Comparison of ENCODE assay signal across 37 cellular contexts in genomic region chr12:53133722-53134121, GRCh38. TPM values are rescaled to one million over a fixed set of nuclear protein-coding genes. Genes with fewer than 3 reads are reported as not detected.
"Had no signal": no experiment of that assay in that cellular context is flagged by ENCODE, and none has a peak within 500 bp of the region (broad histone marks: within the 10 kb centered on the region; RNA-seq: fewer than 3 reads in every experiment).

No MANE protein-coding gene starts in this region.

- H3K9me3 ChIP-seq: adrenal gland, body of pancreas, breast epithelium had no signal

- H3K4me1 Mint-ChIP-seq: activated CD4-positive, alpha-beta T cell treated with anti-CD3 and anti-CD28 coated beads, Interleukin-2, amount 10 ng/mL, durations not matched to agents 24 days and 14 days; activated naive CD8-positive, alpha-beta T cell treated with anti-CD3 and anti-CD28 coated beads for 36 hours; activated T-helper 17 cell treated with anti-CD3 and anti-CD28 coated beads, Interleukin-2, amount 50 U/mL, for 72 hours had no signal

- FAIRE-seq: astrocyte, TTC549 had no signal

- DNase-seq: activated B cell treated with CpG ODN at 0.5 μM for 24 hours; activated CD4-positive, alpha-beta memory T cell treated with anti-CD3 and anti-CD28 coated beads for 36 hours; activated CD4-positive, alpha-beta T cell treated with anti-CD3 and anti-CD28 coated beads for 4 hours; activated CD4-positive, alpha-beta T cell treated with anti-CD3 and anti-CD28 coated beads, Interleukin-2, amount 10 ng/mL, durations not matched to agents 24 days and 14 days; activated CD4-positive, alpha-beta T cell treated with anti-CD3 and anti-CD28 coated beads, Interleukin-2, amount 50 U/mL, for 1 hour; activated CD4-positive, alpha-beta T cell treated with anti-CD3 and anti-CD28 coated beads, Interleukin-2, amount 50 U/mL, for 4 hours; activated CD4-positive, CD25-positive, alpha-beta regulatory T cell treated with anti-CD3 and anti-CD28 coated beads, Interleukin-2, amount 50 U/mL, for 72 hours; activated CD8-positive, alpha-beta memory T cell treated with anti-CD3 and anti-CD28 coated beads, Interleukin-2, amount 50 U/mL, for 4 hours; activated CD8-positive, alpha-beta T cell treated with anti-CD3 and anti-CD28 coated beads for 36 hours; activated effector memory CD4-positive, alpha-beta T cell treated with anti-CD3 and anti-CD28 coated beads, Interleukin-2, amount 50 U/mL, for 16 hours; activated gamma-delta T cell treated with Interleukin-2 at 50 U/mL for 16 hours; activated naive CD4-positive, alpha-beta T cell; activated naive CD4-positive, alpha-beta T cell treated with anti-CD3 and anti-CD28 coated beads for 36 hours; activated naive CD4-positive, alpha-beta T cell treated with anti-CD3 and anti-CD28 coated beads, Interleukin-2, amount 50 U/mL, for 16 hours; activated naive CD8-positive, alpha-beta T cell treated with anti-CD3 and anti-CD28 coated beads for 36 hours; activated T-cell treated with anti-CD3 and anti-CD28 coated beads, Interleukin-2, amount 50 U/mL, for 4 hours; activated T-cell treated with anti-CD3 and anti-CD28 coated beads, Interleukin-2, amount 50 U/mL, for 72 hours; adrenal gland; amniotic stem cell; aorta; body of pancreas; brain microvascular endothelial cell; central memory CD4-positive, alpha-beta T cell; SW 1271; T-helper 1 cell; T-helper 2 cell; T-helper 9 cell had no signal

- H3K27me3 ChIP-seq: adrenal gland, body of pancreas, brain microvascular endothelial cell, breast epithelium had no signal

- H3K9me3 Mint-ChIP-seq: activated CD4-positive, alpha-beta T cell treated with anti-CD3 and anti-CD28 coated beads, Interleukin-2, amount 10 ng/mL, durations not matched to agents 24 days and 14 days had no signal

- H3K27ac Mint-ChIP-seq: activated B cell treated with CpG ODN at 0.5 μM for 24 hours; activated CD4-positive, alpha-beta memory T cell treated with anti-CD3 and anti-CD28 coated beads for 36 hours; activated CD4-positive, alpha-beta T cell treated with anti-CD3 and anti-CD28 coated beads, Interleukin-2, amount 10 ng/mL, durations not matched to agents 24 days and 14 days; activated CD8-positive, alpha-beta T cell treated with anti-CD3 and anti-CD28 coated beads for 36 hours; activated naive CD4-positive, alpha-beta T cell treated with anti-CD3 and anti-CD28 coated beads for 36 hours; activated naive CD4-positive, alpha-beta T cell treated with anti-CD3 and anti-CD28 coated beads, Interleukin-2, amount 50 U/mL, for 72 hours; activated naive CD8-positive, alpha-beta T cell treated with anti-CD3 and anti-CD28 coated beads for 36 hours; activated T-cell treated with anti-CD3 and anti-CD28 coated beads, Interleukin-2, amount 50 U/mL, for 72 hours; activated T-helper 1 cell treated with anti-CD3 and anti-CD28 coated beads, Interleukin-12 subunit alpha, Interleukin-12 subunit beta, Interleukin-2, Interleukin-4 antibody, amounts not matched to agents 30 ng/mL and 10 ng/mL and 1 ng/mL, durations not matched to agents 14 hours and 24 hours and 36 hours; activated T-helper 17 cell treated with anti-CD3 and anti-CD28 coated beads, Interleukin-2, amount 50 U/mL, for 72 hours; T-helper 1 cell treated with Interleukin-12 subunit alpha and Interleukin-12 subunit beta and Interleukin-4 antibody, amounts not matched to agents 30 μg/mL and 1 μg/mL, for 36 hours; T-helper 2 cell treated with Interferon-gamma antibody and Interleukin-4, amounts not matched to agents 5 μg/mL and 100 μg/mL, for 36 hours had no signal

- H3K27ac ChIP-seq: adrenal gland, body of pancreas, brain microvascular endothelial cell, breast epithelium, VCaP had no signal

- H3K4me3 Mint-ChIP-seq: activated B cell treated with CpG ODN at 0.5 μM for 24 hours; activated CD4-positive, alpha-beta memory T cell treated with anti-CD3 and anti-CD28 coated beads for 36 hours; activated CD4-positive, alpha-beta T cell treated with anti-CD3 and anti-CD28 coated beads, Interleukin-2, amount 10 ng/mL, durations not matched to agents 24 days and 14 days; activated CD8-positive, alpha-beta T cell treated with anti-CD3 and anti-CD28 coated beads for 36 hours; activated naive CD4-positive, alpha-beta T cell treated with anti-CD3 and anti-CD28 coated beads for 36 hours; activated naive CD8-positive, alpha-beta T cell treated with anti-CD3 and anti-CD28 coated beads for 36 hours; activated T-cell treated with anti-CD3 and anti-CD28 coated beads, Interleukin-2, amount 50 U/mL, for 4 hours; activated T-cell treated with anti-CD3 and anti-CD28 coated beads, Interleukin-2, amount 50 U/mL, for 72 hours; activated T-helper 1 cell treated with anti-CD3 and anti-CD28 coated beads, Interleukin-12 subunit alpha, Interleukin-12 subunit beta, Interleukin-2, Interleukin-4 antibody, amounts not matched to agents 30 ng/mL and 10 ng/mL and 1 ng/mL, durations not matched to agents 14 hours and 24 hours and 36 hours; activated T-helper 17 cell treated with anti-CD3 and anti-CD28 coated beads, Interleukin-2, amount 50 U/mL, for 72 hours; T-helper 1 cell treated with Interleukin-12 subunit alpha and Interleukin-12 subunit beta and Interleukin-4 antibody, amounts not matched to agents 30 μg/mL and 1 μg/mL, for 36 hours; T-helper 2 cell treated with Interferon-gamma antibody and Interleukin-4, amounts not matched to agents 5 μg/mL and 100 μg/mL, for 36 hours had no signal

- H3K27me3 Mint-ChIP-seq: activated CD4-positive, alpha-beta memory T cell treated with anti-CD3 and anti-CD28 coated beads for 36 hours; activated CD8-positive, alpha-beta T cell treated with anti-CD3 and anti-CD28 coated beads for 36 hours; activated T-helper 17 cell treated with anti-CD3 and anti-CD28 coated beads, Interleukin-2, amount 50 U/mL, for 72 hours had no signal

- H3K4me3 ChIP-seq: adrenal gland, body of pancreas, breast epithelium had no signal

- H3K36me3 ChIP-seq: adrenal gland, brain microvascular endothelial cell, breast epithelium had no signal

- H3K4me1 ChIP-seq: adrenal gland, body of pancreas, breast epithelium had no signal

- ATAC-seq: activated CD8-positive, alpha-beta T cell treated with anti-CD3 and anti-CD28 coated beads for 36 hours; activated naive CD4-positive, alpha-beta T cell treated with anti-CD3 and anti-CD28 coated beads, Interleukin-2, amount 50 U/mL, for 72 hours; activated T-cell treated with anti-CD3 and anti-CD28 coated beads, Interleukin-2, amount 50 U/mL, for 4 hours; activated T-cell treated with anti-CD3 and anti-CD28 coated beads, Interleukin-2, amount 50 U/mL, for 72 hours; activated T-helper 17 cell treated with anti-CD3 and anti-CD28 coated beads, Interleukin-2, amount 50 U/mL, for 72 hours; body of pancreas had no signal

- H3K36me3 Mint-ChIP-seq: activated CD4-positive, alpha-beta memory T cell treated with anti-CD3 and anti-CD28 coated beads for 36 hours had no signal

RNA-seq across cellular contexts. Expression of gene SOAT2, which starts 30.4 kb away (rescaled TPM):
- total RNA-seq: activated B cell treated with CpG ODN at 0.5 μM for 24 hours; activated CD4-positive, alpha-beta T cell treated with anti-CD3 and anti-CD28 coated beads, Interleukin-2, amount 10 ng/mL, durations not matched to agents 24 days and 14 days; activated T-helper 1 cell treated with anti-CD3 and anti-CD28 coated beads, Interleukin-12 subunit alpha, Interleukin-12 subunit beta, Interleukin-2, Interleukin-4 antibody, amounts not matched to agents 30 ng/mL and 10 ng/mL and 1 ng/mL, durations not matched to agents 14 hours and 24 hours and 36 hours; astrocyte; body of pancreas; cardiac septum had no signal

RNA-seq across cellular contexts. Expression of gene IGFBP6, which starts 36.3 kb away (rescaled TPM):
- total RNA-seq: activated B cell treated with CpG ODN at 0.5 μM for 24 hours; activated CD4-positive, alpha-beta T cell treated with anti-CD3 and anti-CD28 coated beads, Interleukin-2, amount 10 ng/mL, durations not matched to agents 24 days and 14 days; activated T-helper 1 cell treated with anti-CD3 and anti-CD28 coated beads, Interleukin-12 subunit alpha, Interleukin-12 subunit beta, Interleukin-2, Interleukin-4 antibody, amounts not matched to agents 30 ng/mL and 10 ng/mL and 1 ng/mL, durations not matched to agents 14 hours and 24 hours and 36 hours had no signal
